ENCODE assay signal across 22 cellular contexts in genomic region chr9:128344931-128345605, GRCh38. TPM values are rescaled to one million over a fixed set of nuclear protein-coding genes. Genes with fewer than 3 reads are reported as not detected.
A peak's percentile ranks its signal among the peaks of the same experiment; 100 is the strongest.
DNase-seq lines count a peak whose midpoint lies in the region; ATAC-seq, FAIRE-seq and TF ChIP-seq lines count a peak whose summit lies in the region.
"Had no signal": no experiment of that assay in that cellular context is flagged by ENCODE, and none has a peak within 500 bp of the region (broad histone marks: within the 10 kb centered on the region; RNA-seq: fewer than 3 reads in every experiment).

No MANE protein-coding gene starts in this region.

- H3K27ac ChIP-seq in DOHH2 (ENCODE audit: low read depth, low read length) (no peak overlapping the region), IMR-90 (ENCODE audit: insufficient read depth, low read length) (no peak overlapping the region), H1 (ENCODE audit: low read depth, low read length) (no peak overlapping the region), brain microvascular endothelial cell (no peak overlapping the region), heart left ventricle (no peak overlapping the region)
- H3K27ac ChIP-seq: PC-9, SJSA1 had no signal

- TF ChIP-seq POLR2A in IMR-90 (IDR thresholded peaks at IDR 0.05; ENCODE audit: low read depth, low read length), result no peak
- TF ChIP-seq POLR2A in H1 (IDR thresholded peaks at IDR 0.05; ENCODE audit: control extremely low read depth in 1 of 2, low read depth in 2 of 2, low read length in 2 of 2), result no peak
- no peak for TF ChIP-seq POLR2A in heart left ventricle (IDR thresholded peaks at IDR 0.05)

- dilution Hi-C loops in IMR-90 (cut with HindIII; ENCODE audit: low sequenced_read_pairs, unreplicated experiment), result no loop called here

- POLR2A ChIA-PET in IMR-90 (lab: Charles Lee; ENCODE audit: unreplicated experiment) (interaction anchor here (0.6 kb wide), 1 partner anchor 243 kb away, joined by 3 read pairs; no protein-coding TSS in a partner anchor), H1 (lab: Charles Lee; ENCODE audit: partially characterized antibody) (interaction anchor here (1.6 kb wide), 1 partner anchor 20 kb away, joined by 4 read pairs; no protein-coding TSS in a partner anchor)

- WGBS in IMR-90 (ENCODE audit: extremely low coverage in 2 of 2, insufficient read length in 1 of 2), 2 experiments, result 99% methylated on average over 18 of the region's 28 CpGs; no CpG with 5 or more reads in 1 of the 2 experiments
- WGBS in H1 (ENCODE audit: extremely low coverage in 1 of 2, insufficient coverage in 1 of 2, insufficient read length in 1 of 2, insufficient replicate concordance in 2 of 2, low coverage in 1 of 2, low lambda C conversion rate in 2 of 2, missing lambda C conversion rate in 1 of 2), 2 experiments, result 93% methylated on average over 28 of the region's 28 CpGs; no CpG with 5 or more reads in 1 of the 2 experiments
- 92 to 96% (median 95%) methylated on average over 20 to 28 of the region's 28 CpGs for WGBS in heart left ventricle, 4 donors

- FAIRE-seq in H1 (lab: Jason Lieb, UNC), result no peak
- FAIRE-seq: G401.6, GM12878 had no signal

- no peak overlapping the region for H3K18ac ChIP-seq in IMR-90 (ENCODE audit: low read depth, low read length)
- no peak overlapping the region for H3K18ac ChIP-seq in H1 (ENCODE audit: extremely low read depth, low read length)

- no peak overlapping the region for H2AFZ ChIP-seq in IMR-90 (replicated peaks; ENCODE audit: low read length, poor library complexity)
- no peak overlapping the region for H2AFZ ChIP-seq in H1 (ENCODE audit: low read length)
- H2AFZ ChIP-seq: PC-9 had no signal

- no peak overlapping the region for H4K5ac ChIP-seq in IMR-90 (ENCODE audit: low read depth, low read length)
- no peak overlapping the region for H4K5ac ChIP-seq in H1 (ENCODE audit: insufficient read length, low read depth, low read length)

- in situ Hi-C loops in IMR-90 (cut with MboI; ENCODE audit: low sequenced_read_pairs) (no loop called here), brain microvascular endothelial cell (cut with HindIII; ENCODE audit: low pct_ligation_motif_present, low sequenced_read_pairs) (no loop called here)

- H2AK5ac ChIP-seq in IMR-90 (ENCODE audit: low read depth, low read length) (no peak overlapping the region), H1 (ENCODE audit: low read depth, low read length) (no peak overlapping the region)

- H3K4ac ChIP-seq in IMR-90 (ENCODE audit: low read depth, low read length) (no peak overlapping the region), H1 (replicated peaks; ENCODE audit: insufficient read length, low read depth, low read length) (no peak overlapping the region)

- H3K4me1 ChIP-seq in DOHH2 (ENCODE audit: control insufficient read depth, low read length) (peaks cover 8% of the 10 kb centered on the region), IMR-90 (ENCODE audit: control insufficient read depth, insufficient read depth, low read length) (0 out of 2 replicates have a peak, but pooled peaks cover 1% of the 10 kb centered on the region), H1 (replicated peaks in 1 of 4; ENCODE audit: control insufficient read depth in 3 of 4, insufficient read depth in 4 of 4, low read length in 3 of 4) (peaks cover 0 to 2% (median 0%) of the 10 kb centered on the region in 4 experiments; a peak in 1 of 7 replicates), heart left ventricle (peaks cover 0 to 12% (median 9%) of the 10 kb centered on the region in 12 donors)

- no peak overlapping the region for H3K9ac ChIP-seq in IMR-90 (ENCODE audit: low read depth, low read length)
- H3K9ac ChIP-seq in H1 (replicated peaks in 1 of 4; ENCODE audit: extremely low read depth in 1 of 4, low read depth in 3 of 4, low read length in 3 of 4), result no peak overlapping the region

- H3K4me3 ChIP-seq in DOHH2 (ENCODE audit: low read length), result no peak overlapping the region
- H3K4me3 ChIP-seq in IMR-90 (ENCODE audit: insufficient read depth, low read depth, low read length), result no peak overlapping the region
- H3K4me3 ChIP-seq in H1 (ENCODE audit: extremely low read depth in 1 of 4, insufficient read depth in 2 of 4, low read depth in 3 of 4, low read length in 4 of 4), result no peak overlapping the region
- no peak overlapping the region for H3K4me3 ChIP-seq in kidney epithelial cell (ENCODE audit: low read depth, low read length)
- no peak overlapping the region for H3K4me3 ChIP-seq in brain microvascular endothelial cell (ENCODE audit: low read depth, low read length)
- no peak overlapping the region for H3K4me3 ChIP-seq in heart left ventricle
- H3K4me3 ChIP-seq: GM12878, MG63, PC-9, SJSA1 had no signal

- intact Hi-C loops in IMR-90 (cut with micrococcal nuclease), result no loop called here
- intact Hi-C loops in heart left ventricle (cut with DNase I), result loop anchor here in 5 of 10 donors (5.0 to 10.0 kb wide), 4 partner anchors 48 to 150 kb away; partner anchors contain the start of genes CIZ1 (in 1 of the 5) and DNM1 (in 1 of the 5)

- H2AK9ac ChIP-seq in IMR-90 (replicated peaks; ENCODE audit: low read depth, low read length, poor library complexity), result peak overlapping the region; percentile 61

- CTCF ChIA-PET in IMR-90 (lab: Yijun Ruan, JAX), result no interaction called here
- CTCF ChIA-PET in H1 (lab: Charles Lee; ENCODE audit: partially characterized antibody), result interaction anchor here (0.6 to 8.7 kb wide), 19 partner anchors 9 to 1076 kb away, joined by 3 to 127 read pairs (median 4); no protein-coding TSS in a partner anchor

- TF ChIP-seq CTCF in DOHH2 (IDR thresholded peaks at IDR 0.05; ENCODE audit: low read depth, low read length, poor library complexity, severe bottlenecking) (peak; percentile 26), IMR-90 (conservative IDR thresholded peaks at IDR 0.05; ENCODE audit: low read depth, low read length) (no peak), H1 (IDR thresholded peaks at IDR 0.05; ENCODE audit: control extremely low read depth in 1 of 3, insufficient read depth in 1 of 3, low read depth in 1 of 3, low read length in 3 of 3) (peak; percentile 44 to 77 (median 67)), kidney epithelial cell (IDR thresholded peaks at IDR 0.05; ENCODE audit: insufficient read depth, low read length, poor library complexity, severe bottlenecking) (peak; percentile 2), brain microvascular endothelial cell (IDR thresholded peaks at IDR 0.05; ENCODE audit: low read depth, low read length, missing control alignments) (no peak), heart left ventricle (IDR thresholded peaks at IDR 0.05) (no peak)

- peaks cover 5% of the 10 kb centered on the region; the same call in 1 of the 2 replicates for H3K23me2 ChIP-seq in H1 (ENCODE audit: low read depth, low read length)

- no peak overlapping the region for H3K14ac ChIP-seq in IMR-90 (replicated peaks; ENCODE audit: low read depth, low read length)
- H3K14ac ChIP-seq in H1 (ENCODE audit: insufficient read length), result no peak overlapping the region

- H2BK12ac ChIP-seq in H1 (ENCODE audit: low read depth, low read length), result no peak overlapping the region

- H3K23ac ChIP-seq in IMR-90 (ENCODE audit: low read depth, low read length) (no peak overlapping the region), H1 (ENCODE audit: insufficient read length) (no peak overlapping the region)

- H3K4me2 ChIP-seq in DOHH2 (ENCODE audit: low read length), result no peak overlapping the region
- no peak overlapping the region for H3K4me2 ChIP-seq in IMR-90 (ENCODE audit: low read depth, low read length)
- H3K4me2 ChIP-seq in H1 (ENCODE audit: insufficient read depth in 1 of 2, low read depth in 2 of 2, low read length in 2 of 2), result no peak overlapping the region
- H3K4me2 ChIP-seq: PC-9 had no signal

- H3K79me2 ChIP-seq in DOHH2 (ENCODE audit: control insufficient read depth, low read length) (peaks cover 8% of the 10 kb centered on the region), H1 (ENCODE audit: control insufficient read depth in 1 of 2, insufficient read depth in 2 of 2, low read length in 2 of 2) (no peaks in the 10 kb centered on the region)

- TF ChIP-seq RAD21 in IMR-90 (IDR thresholded peaks at IDR 0.05; ENCODE audit: low read length) (no peak), H1 (IDR thresholded peaks at IDR 0.05 in 1 of 2, conservative IDR thresholded peaks at IDR 0.05 in 1 of 2; ENCODE audit: low read depth in 2 of 2, low read length in 2 of 2) (peak; percentile 15 to 17; a peak in 2 of 4 replicates)

- H2BK20ac ChIP-seq in IMR-90 (ENCODE audit: low read depth, low read length) (no peak overlapping the region), H1 (ENCODE audit: low read length) (no peak overlapping the region)

- H3K27me3 ChIP-seq in DOHH2 (ENCODE audit: control insufficient read depth, low read length) (no peaks in the 10 kb centered on the region), IMR-90 (ENCODE audit: control insufficient read depth, insufficient read depth, low read length) (no peaks in the 10 kb centered on the region), H1 (replicated peaks in 1 of 4; ENCODE audit: control insufficient read depth in 3 of 4, extremely low read depth in 1 of 4, insufficient read depth in 3 of 4, low read length in 3 of 4) (no peaks in the 10 kb centered on the region), kidney epithelial cell (ENCODE audit: control insufficient read depth, insufficient read depth, low read length) (no peaks in the 10 kb centered on the region), brain microvascular endothelial cell (replicated peaks) (no peaks in the 10 kb centered on the region), heart left ventricle (no peaks in the 10 kb centered on the region)
- H3K27me3 ChIP-seq: MG63, SJSA1 had no signal

- ATAC-seq in IMR-90 (ENCODE audit: low read depth) (no peak), HG03108 (IDR thresholded peaks at IDR 0.05; ENCODE audit: unreplicated experiment) (no peak), heart left ventricle (no peak)
- ATAC-seq: GM12878, Right ventricle myocardium inferior had no signal

- DNase-seq in IMR-90 (no peak), H1 (ENCODE audit: low read depth in 1 of 2, low spot score in 2 of 2) (peak in 1 of 2 experiments; percentile 66), kidney epithelial cell (ENCODE audit: low read depth) (no peak), brain microvascular endothelial cell (no peak), heart left ventricle (no peak)
- DNase-seq: CD4-positive, CD25-positive, alpha-beta regulatory T cell; DMS153; KG1; MG63; NCI-H1105 treated with DMSO at 0.1 percent for 48 hours; NCI-H146; NCI-H1930; NCI-H446; NCI-H524 treated with DMSO at 0.1 percent for 48 hours; NCI-H774; PC-9 had no signal

- BruUV-seq in IMR-90 (replicated peaks; lab: Mats Ljungman, UMichigan), result no TSS peak

- H3K9me3 ChIP-seq in DOHH2 (ENCODE audit: control insufficient read depth, insufficient read depth, low read length) (no peaks in the 10 kb centered on the region), IMR-90 (ENCODE audit: control insufficient read depth, insufficient read depth, low read length) (no peaks in the 10 kb centered on the region), H1 (ENCODE audit: insufficient read depth in 2 of 2, low read depth in 1 of 2, low read length in 1 of 2) (no peaks in the 10 kb centered on the region), heart left ventricle (no peaks in the 10 kb centered on the region)
- H3K9me3 ChIP-seq: MG63, SJSA1 had no signal

- H4K91ac ChIP-seq in IMR-90 (ENCODE audit: insufficient read depth, low read depth, low read length) (no peak overlapping the region), H1 (replicated peaks; ENCODE audit: insufficient read length, low read length) (no peak overlapping the region)

- H2BK15ac ChIP-seq in IMR-90 (ENCODE audit: low read depth, low read length) (no peak overlapping the region), H1 (ENCODE audit: low read length) (no peak overlapping the region)

- H2BK120ac ChIP-seq in IMR-90 (ENCODE audit: low read depth, low read length) (no peak overlapping the region), H1 (replicated peaks; ENCODE audit: low read depth, low read length) (no peak overlapping the region)

- H3K56ac ChIP-seq in IMR-90 (ENCODE audit: extremely low read depth, insufficient read depth, low read length), result no peak overlapping the region
- no peak overlapping the region for H3K56ac ChIP-seq in H1 (replicated peaks; ENCODE audit: insufficient read length, low read depth, low read length)

- H2BK5ac ChIP-seq in IMR-90 (ENCODE audit: low read depth, low read length, poor library complexity, severe bottlenecking) (no peak overlapping the region), H1 (ENCODE audit: low read depth, low read length) (no peak overlapping the region)

- no peaks in the 10 kb centered on the region; the same call in 1 of the 2 replicates for H3F3A ChIP-seq in DOHH2 (ENCODE audit: control insufficient read depth, insufficient read depth)

- peaks cover 4 to 34% of the 10 kb centered on the region in 2 experiments; a peak in 3 of 4 replicates for H3K79me1 ChIP-seq in IMR-90 (ENCODE audit: low read depth in 1 of 2, low read length in 2 of 2)
- no peaks in the 10 kb centered on the region for H3K79me1 ChIP-seq in H1 (ENCODE audit: low read depth, low read length)

- H3K9me1 ChIP-seq in IMR-90 (ENCODE audit: insufficient read depth, low read length), result peaks cover 3% of the 10 kb centered on the region; the same call in 1 of the 2 replicates

- H4K20me1 ChIP-seq in DOHH2 (ENCODE audit: control insufficient read depth, insufficient read depth, low read depth, low read length), result no peaks in the 10 kb centered on the region
- H4K20me1 ChIP-seq in IMR-90 (ENCODE audit: insufficient read depth, low read length), result peaks cover 3% of the 10 kb centered on the region; the same call in 1 of the 2 replicates
- H4K20me1 ChIP-seq in H1 (replicated peaks in 1 of 2; ENCODE audit: control insufficient read depth in 1 of 2, insufficient read depth in 2 of 2, low read length in 2 of 2), result peaks cover 0 to 6% of the 10 kb centered on the region in 2 experiments

- H3K36me3 ChIP-seq in DOHH2 (ENCODE audit: control insufficient read depth, low read length) (peaks cover 59% of the 10 kb centered on the region), IMR-90 (ENCODE audit: control insufficient read depth, insufficient read depth, low read length) (peaks cover 43% of the 10 kb centered on the region), H1 (ENCODE audit: control insufficient read depth in 2 of 4, insufficient read depth in 4 of 4, low read length in 3 of 4) (peaks cover 0 to 8% (median 2%) of the 10 kb centered on the region in 4 experiments; a peak in 4 of 8 replicates), kidney epithelial cell (ENCODE audit: control insufficient read depth, insufficient read depth, low read length) (peaks cover 2% of the 10 kb centered on the region), brain microvascular endothelial cell (replicated peaks) (peaks cover 52% of the 10 kb centered on the region), heart left ventricle (peaks cover 0 to 78% (median 72%) of the 10 kb centered on the region in 9 donors)

- no peak overlapping the region for H4K8ac ChIP-seq in IMR-90 (ENCODE audit: low read depth in 2 of 2, low read length in 2 of 2)
- H4K8ac ChIP-seq in H1 (ENCODE audit: extremely low read depth, insufficient read depth, low read length), result no peak overlapping the region

- no peaks in the 10 kb centered on the region for H3K9me2 ChIP-seq in DOHH2 (replicated peaks; ENCODE audit: control insufficient read depth, low read length)

- no peak for TF ChIP-seq EP300 in H1 (IDR thresholded peaks at IDR 0.05; ENCODE audit: borderline replicate concordance in 1 of 2, low read depth in 2 of 2, low read length in 2 of 2)

RNA-seq across cellular contexts. Expression of gene SLC27A4, which starts 4.7 kb away (rescaled TPM):
- total RNA-seq in IMR-90 (2012; rRNA removed) (9.2 and 9.7 TPM in 2 replicates), kidney epithelial cell (39.4 and 40.3 TPM in 2 replicates), heart left ventricle (10 to 100 TPM; 10.7 to 36.1 (median 17.8) TPM)
- polyA plus RNA-seq in IMR-90 (2012; rRNA removed) (13.7 and 14.8 TPM in 2 replicates), H1 (2011; rRNA removed) (14.9 and 23.1 TPM in 2 replicates), heart left ventricle (10 to 100 TPM; 25.9 to 48.8 TPM)
- polyA plus RNA-seq in IMR-90 (2012; cell fraction: cytosol; rRNA removed), result 11.7 and 14.4 TPM in 2 replicates
- 10.3 and 25.2 TPM in 2 replicates for polyA plus RNA-seq in IMR-90 (2012; cell fraction: nucleus; rRNA removed; ENCODE audit: low replicate concordance)
- 20.5 and 21.1 TPM in 2 replicates for total RNA-seq in H1 (2021; fragmentation: NEBNext Ultra II Directional; extraction: Animal tissue kit (Norgen Biotek cat#: 25700))
- 14.8 TPM for polyA plus RNA-seq in H1 (2011; cell fraction: cytosol; rRNA removed)
- polyA plus RNA-seq in H1 (2011; cell fraction: nucleus; rRNA removed), result 24.5 TPM
- polyA plus RNA-seq in H1 (2012, experiment 1 of 2), result 12.1 to 19.7 TPM (median 18.6 TPM) in 4 replicates
- 20.0 TPM for polyA plus RNA-seq in H1 (2012, experiment 2 of 2)
- 19.0 TPM for polyA plus RNA-seq in H1 (2013, experiment 1 of 2)
- 22.2 TPM for polyA plus RNA-seq in H1 (2013, experiment 2 of 2)
- polyA minus RNA-seq in H1 (2011; rRNA and poly(A)+ RNA removed), result 17.4 and 19.9 TPM in 2 replicates
- 16.5 TPM for polyA minus RNA-seq in H1 (2011; cell fraction: cytosol; rRNA and poly(A)+ RNA removed)
- polyA minus RNA-seq in H1 (2011; cell fraction: nucleus; rRNA and poly(A)+ RNA removed), result 10.8 TPM

RNA-seq across cellular contexts. Expression of gene COQ4, which starts 22.4 kb away (rescaled TPM):
- total RNA-seq in IMR-90 (2012; rRNA removed) (20.0 and 20.1 TPM in 2 replicates), kidney epithelial cell (46.3 and 59.8 TPM in 2 replicates), heart left ventricle (10 to 100 TPM; 19.0 to 43.2 (median 29.8) TPM)
- polyA plus RNA-seq in IMR-90 (2012; rRNA removed) (40.7 and 41.4 TPM in 2 replicates), H1 (2011; rRNA removed) (58.8 and 79.2 TPM in 2 replicates), heart left ventricle (10 to 100 TPM; 32.2 to 38.1 TPM)
- polyA plus RNA-seq in IMR-90 (2012; cell fraction: cytosol; rRNA removed), result 39.1 and 45.7 TPM in 2 replicates
- 112 and 183 TPM in 2 replicates for polyA plus RNA-seq in IMR-90 (2012; cell fraction: nucleus; rRNA removed; ENCODE audit: low replicate concordance)
- total RNA-seq in H1 (2021; fragmentation: NEBNext Ultra II Directional; extraction: Animal tissue kit (Norgen Biotek cat#: 25700)), result 30.2 and 32.3 TPM in 2 replicates
- polyA plus RNA-seq in H1 (2011; cell fraction: cytosol; rRNA removed), result 52.1 TPM
- 91.6 TPM for polyA plus RNA-seq in H1 (2011; cell fraction: nucleus; rRNA removed)
- 40.2 to 50.5 TPM (median 46.5 TPM) in 4 replicates for polyA plus RNA-seq in H1 (2012, experiment 1 of 2)
- 46.0 TPM for polyA plus RNA-seq in H1 (2012, experiment 2 of 2)
- polyA plus RNA-seq in H1 (2013, experiment 1 of 2), result 33.5 TPM
- 30.6 TPM for polyA plus RNA-seq in H1 (2013, experiment 2 of 2)
- 34.2 and 34.5 TPM in 2 replicates for polyA minus RNA-seq in H1 (2011; rRNA and poly(A)+ RNA removed)
- polyA minus RNA-seq in H1 (2011; cell fraction: cytosol; rRNA and poly(A)+ RNA removed), result 26.7 TPM
- polyA minus RNA-seq in H1 (2011; cell fraction: nucleus; rRNA and poly(A)+ RNA removed), result 41.4 TPM

RNA-seq across cellular contexts. Expression of gene TRUB2, which starts 22.8 kb away (rescaled TPM):
- total RNA-seq in IMR-90 (2012; rRNA removed) (16.7 and 21.3 TPM in 2 replicates), kidney epithelial cell (12.7 and 24.4 TPM in 2 replicates), heart left ventricle (10 to 100 TPM; 12.9 to 49.7 (median 34.5) TPM)
- polyA plus RNA-seq in IMR-90 (2012; rRNA removed) (17.4 and 18.0 TPM in 2 replicates), H1 (2011; rRNA removed) (16.4 and 20.7 TPM in 2 replicates), heart left ventricle (10 to 100 TPM; 25.3 to 25.6 TPM)
- 11.0 TPM in 2 replicates for polyA plus RNA-seq in IMR-90 (2012; cell fraction: cytosol; rRNA removed)
- polyA plus RNA-seq in IMR-90 (2012; cell fraction: nucleus; rRNA removed; ENCODE audit: low replicate concordance), result 6.4 and 11.4 TPM in 2 replicates
- 37.8 and 39.7 TPM in 2 replicates for total RNA-seq in H1 (2021; fragmentation: NEBNext Ultra II Directional; extraction: Animal tissue kit (Norgen Biotek cat#: 25700))
- polyA plus RNA-seq in H1 (2011; cell fraction: cytosol; rRNA removed), result 27.1 TPM
- polyA plus RNA-seq in H1 (2011; cell fraction: nucleus; rRNA removed), result 31.6 TPM
- 33.1 to 44.0 TPM (median 36.8 TPM) in 4 replicates for polyA plus RNA-seq in H1 (2012, experiment 1 of 2)
- 22.7 TPM for polyA plus RNA-seq in H1 (2012, experiment 2 of 2)
- 20.7 TPM for polyA plus RNA-seq in H1 (2013, experiment 1 of 2)
- polyA plus RNA-seq in H1 (2013, experiment 2 of 2), result 19.6 TPM
- polyA minus RNA-seq in H1 (2011; rRNA and poly(A)+ RNA removed), result 30.9 and 41.4 TPM in 2 replicates
- polyA minus RNA-seq in H1 (2011; cell fraction: cytosol; rRNA and poly(A)+ RNA removed), result 23.9 TPM
- polyA minus RNA-seq in H1 (2011; cell fraction: nucleus; rRNA and poly(A)+ RNA removed), result 17.7 TPM

RNA-seq across cellular contexts. Expression of gene URM1, which starts 26.1 kb away (rescaled TPM):
- 20.6 and 33.2 TPM in 2 replicates for total RNA-seq in IMR-90 (2012; rRNA removed)
- 66.9 and 75.6 TPM in 2 replicates for polyA plus RNA-seq in IMR-90 (2012; rRNA removed)
- 42.4 and 45.7 TPM in 2 replicates for polyA plus RNA-seq in IMR-90 (2012; cell fraction: cytosol; rRNA removed)
- polyA plus RNA-seq in IMR-90 (2012; cell fraction: nucleus; rRNA removed; ENCODE audit: low replicate concordance), result 41.8 and 56.7 TPM in 2 replicates
- total RNA-seq in H1 (2021; fragmentation: NEBNext Ultra II Directional; extraction: Animal tissue kit (Norgen Biotek cat#: 25700)), result 60.5 and 62.3 TPM in 2 replicates
- polyA plus RNA-seq in H1 (2011; rRNA removed), result 58.3 and 71.9 TPM in 2 replicates
- 58.0 TPM for polyA plus RNA-seq in H1 (2011; cell fraction: cytosol; rRNA removed)
- polyA plus RNA-seq in H1 (2011; cell fraction: nucleus; rRNA removed), result 74.2 TPM
- polyA plus RNA-seq in H1 (2012, experiment 1 of 2), result 68.0 to 83.5 TPM (median 73.0 TPM) in 4 replicates
- polyA plus RNA-seq in H1 (2012, experiment 2 of 2), result 109 TPM
- polyA plus RNA-seq in H1 (2013, experiment 1 of 2), result 42.4 TPM
- 41.2 TPM for polyA plus RNA-seq in H1 (2013, experiment 2 of 2)
- polyA minus RNA-seq in H1 (2011; rRNA and poly(A)+ RNA removed), result 36.2 and 46.0 TPM in 2 replicates
- 21.1 TPM for polyA minus RNA-seq in H1 (2011; cell fraction: cytosol; rRNA and poly(A)+ RNA removed)
- 14.4 TPM for polyA minus RNA-seq in H1 (2011; cell fraction: nucleus; rRNA and poly(A)+ RNA removed)
- 47.3 and 49.9 TPM in 2 replicates for total RNA-seq in kidney epithelial cell
- 10 to 100 TPM; 34.4 to 55.5 (median 45.4) TPM for total RNA-seq in heart left ventricle
- 10 to 100 TPM; 30.2 to 85.6 TPM for polyA plus RNA-seq in heart left ventricle

Comparison
In these comparisons a context has a peak if more than half of its experiments do, and no peak if none do; other contexts are left out.
1. CTCF ChIP-seq: peak in DOHH2 (single experiment), H1 (3 of 3) and kidney epithelial cell (single experiment); none in IMR-90 (single experiment), brain microvascular endothelial cell (single experiment) and heart left ventricle (0 of 12).